ENCODE assay signal across 16 cellular contexts in the genomic region with DNA sequence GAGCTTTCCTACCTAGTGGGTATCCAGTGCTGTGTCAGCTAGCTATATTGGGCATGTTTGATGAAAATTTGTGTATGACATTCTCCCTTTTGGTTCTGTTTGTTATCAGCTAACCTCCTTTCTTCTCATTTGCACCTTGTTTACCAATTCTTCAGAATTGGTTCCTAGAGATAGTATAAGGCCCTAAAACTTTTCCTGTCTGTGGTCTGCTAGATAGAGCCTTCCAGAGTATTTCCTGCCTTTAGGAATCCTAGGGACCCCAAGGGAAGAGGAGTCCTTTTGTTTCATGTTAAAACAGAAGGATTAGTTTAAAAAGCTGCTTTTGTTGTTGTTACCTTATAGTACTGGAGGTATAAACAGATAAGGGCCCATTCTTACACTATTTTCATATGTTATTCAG. TPM values are rescaled to one million over a fixed set of nuclear protein-coding genes. Genes with fewer than 3 reads are reported as not detected.
DNase-seq lines count a peak whose midpoint lies in the region; ATAC-seq, FAIRE-seq and TF ChIP-seq lines count a peak whose summit lies in the region.
"Had no signal": no experiment of that assay in that cellular context is flagged by ENCODE, and none has a peak within 500 bp of the region (broad histone marks: within the 10 kb centered on the region; RNA-seq: fewer than 3 reads in every experiment).

No MANE protein-coding gene starts in this region.

- peaks cover 17 to 28% of the 10 kb centered on the region in 2 donors for H3K36me3 ChIP-seq in muscle layer of duodenum (ENCODE audit: control insufficient read depth in 1 of 2, insufficient read depth in 2 of 2, low read length in 2 of 2)
- H3K36me3 ChIP-seq in thyroid gland = peaks cover 0 to 6% of the 10 kb centered on the region in 2 donors
- H3K36me3 ChIP-seq in testis (ENCODE audit: low read depth, missing control alignments) = no peaks in the 10 kb centered on the region

- FAIRE-seq in RCC 7860 (lab: Jason Lieb, UNC) = no peak
- FAIRE-seq: A549, islet of Langerhans had no signal

- peaks cover 47% of the 10 kb centered on the region for H3K4me1 Mint-ChIP-seq in activated naive CD4-positive, alpha-beta T cell treated with anti-CD3 and anti-CD28 coated beads, Interleukin-2, amount 50 U/mL, for 24 hours
- peaks cover 69% of the 10 kb centered on the region for H3K4me1 Mint-ChIP-seq in dendritic cell treated with granulocyte-macrophage colony-stimulating factor and Interleukin-4, amounts not matched to agents 40 ng/mL and 50 ng/mL, for 4 days (ENCODE audit: low read depth)
- H3K4me1 Mint-ChIP-seq in effector memory CD8-positive, alpha-beta T cell (ENCODE audit: low read depth in 2 of 2) = peaks cover 16 to 22% of the 10 kb centered on the region in 2 donors

- H3K27ac Mint-ChIP-seq in activated naive CD4-positive, alpha-beta T cell treated with anti-CD3 and anti-CD28 coated beads, Interleukin-2, amount 50 U/mL, for 24 hours = peak overlapping the region; percentile 43
- H3K27ac Mint-ChIP-seq in dendritic cell treated with granulocyte-macrophage colony-stimulating factor and Interleukin-4, amounts not matched to agents 40 ng/mL and 50 ng/mL, for 4 days = peak overlapping the region; percentile 67
- H3K27ac Mint-ChIP-seq in effector memory CD8-positive, alpha-beta T cell = peak overlapping the region in 1 of 2 donors; percentile 21

- H3K4me3 ChIP-seq in muscle layer of duodenum (ENCODE audit: low read depth in 1 of 2, low read length in 2 of 2) (no peak overlapping the region), thyroid gland (replicated peaks in 1 of 3) (no peak overlapping the region), testis (no peak overlapping the region)
- H3K4me3 ChIP-seq: A549 had no signal

- H3K27me3 ChIP-seq in muscle layer of duodenum (ENCODE audit: low read depth, low read length) = no peaks in the 10 kb centered on the region
- H3K27me3 ChIP-seq in thyroid gland = no peaks in the 10 kb centered on the region
- no peaks in the 10 kb centered on the region for H3K27me3 ChIP-seq in testis

- DNase-seq in activated naive CD4-positive, alpha-beta T cell treated with Interleukin-2 at 50 U/mL for 16 hours = no peak
- no peak for DNase-seq in thyroid gland
- DNase-seq in RCC 7860 (ENCODE audit: low spot score) = no peak
- DNase-seq in testis = no peak
- no peak for DNase-seq in effector memory CD8-positive, alpha-beta T cell
- DNase-seq: CD8-positive, alpha-beta memory T cell; NCI-H1436 treated with DMSO at 0.1 percent for 48 hours; NCI-H2227 treated with DMSO at 0.1 percent for 48 hours; Right ventricle myocardium superior; stimulated activated CD4-positive, alpha-beta T cell treated with anti-CD3 and anti-CD28 coated beads, Interleukin-2, amount 100 ng/mL, for 24 hours had no signal

- TF ChIP-seq CTCF in thyroid gland (IDR thresholded peaks at IDR 0.05) (no peak), testis (IDR thresholded peaks at IDR 0.05) (no peak)

- intact Hi-C loops in dendritic cell treated with granulocyte-macrophage colony-stimulating factor and Interleukin-4, amounts not matched to agents 40 ng/mL and 50 ng/mL, for 4 days (cut with micrococcal nuclease) = no loop called here
- intact Hi-C loops in thyroid gland (cut with DNase I) = no loop called here
- intact Hi-C loops in testis (cut with DNase I; ENCODE audit: low total_unique reads) = no loop called here

- H3K27me3 Mint-ChIP-seq in activated naive CD4-positive, alpha-beta T cell treated with anti-CD3 and anti-CD28 coated beads, Interleukin-2, amount 50 U/mL, for 24 hours = no peaks in the 10 kb centered on the region
- no peaks in the 10 kb centered on the region for H3K27me3 Mint-ChIP-seq in dendritic cell treated with granulocyte-macrophage colony-stimulating factor and Interleukin-4, amounts not matched to agents 40 ng/mL and 50 ng/mL, for 4 days
- no peaks in the 10 kb centered on the region for H3K27me3 Mint-ChIP-seq in effector memory CD8-positive, alpha-beta T cell
- H3K27me3 Mint-ChIP-seq: CD8-positive, alpha-beta memory T cell had no signal

- peak overlapping the region; percentile 52 for H3K27ac ChIP-seq in muscle layer of duodenum (ENCODE audit: low read length)
- peak overlapping the region; percentile 63 to 94 (median 83) for H3K27ac ChIP-seq in thyroid gland
- no peak overlapping the region for H3K27ac ChIP-seq in testis
- H3K27ac ChIP-seq: A549 had no signal

- H3K36me3 Mint-ChIP-seq in activated naive CD4-positive, alpha-beta T cell treated with anti-CD3 and anti-CD28 coated beads, Interleukin-2, amount 50 U/mL, for 24 hours = peaks cover 13% of the 10 kb centered on the region
- peaks cover 59% of the 10 kb centered on the region for H3K36me3 Mint-ChIP-seq in dendritic cell treated with granulocyte-macrophage colony-stimulating factor and Interleukin-4, amounts not matched to agents 40 ng/mL and 50 ng/mL, for 4 days (ENCODE audit: low read depth)
- peaks cover 47% of the 10 kb centered on the region for H3K36me3 Mint-ChIP-seq in effector memory CD8-positive, alpha-beta T cell (ENCODE audit: insufficient read depth)

- H3K9me3 ChIP-seq in muscle layer of duodenum (ENCODE audit: control insufficient read depth in 1 of 2, low read length in 2 of 2) (no peaks in the 10 kb centered on the region), thyroid gland (no peaks in the 10 kb centered on the region), testis (no peaks in the 10 kb centered on the region)
- H3K9me3 ChIP-seq: A549 had no signal

- peaks cover 7 to 28% of the 10 kb centered on the region in 2 donors for H3K4me1 ChIP-seq in muscle layer of duodenum (ENCODE audit: control insufficient read depth in 1 of 2, insufficient read depth in 2 of 2, low read length in 2 of 2)
- H3K4me1 ChIP-seq in thyroid gland = peaks cover 38 to 44% of the 10 kb centered on the region in 2 donors
- H3K4me1 ChIP-seq in testis = peaks cover 15% of the 10 kb centered on the region
- H3K4me1 ChIP-seq: A549 had no signal

- TF ChIP-seq POLR2A in thyroid gland (IDR thresholded peaks at IDR 0.05) (no peak), testis (IDR thresholded peaks at IDR 0.05) (no peak)

- ATAC-seq in effector memory CD8-positive, alpha-beta T cell (replicated peaks) = no peak
- ATAC-seq: A549; activated CD4-positive, CD25-positive, alpha-beta regulatory T cell treated with anti-CD3 and anti-CD28 coated beads, Interleukin-2, amount 50 U/mL, for 24 hours had no signal

- no peak overlapping the region for H3K4me3 Mint-ChIP-seq in activated naive CD4-positive, alpha-beta T cell treated with anti-CD3 and anti-CD28 coated beads, Interleukin-2, amount 50 U/mL, for 24 hours
- no peak overlapping the region for H3K4me3 Mint-ChIP-seq in dendritic cell treated with granulocyte-macrophage colony-stimulating factor and Interleukin-4, amounts not matched to agents 40 ng/mL and 50 ng/mL, for 4 days
- no peak overlapping the region for H3K4me3 Mint-ChIP-seq in effector memory CD8-positive, alpha-beta T cell
- H3K4me3 Mint-ChIP-seq: CD8-positive, alpha-beta memory T cell had no signal

- H3K9me3 Mint-ChIP-seq in activated naive CD4-positive, alpha-beta T cell treated with anti-CD3 and anti-CD28 coated beads, Interleukin-2, amount 50 U/mL, for 24 hours = no peaks in the 10 kb centered on the region
- no peaks in the 10 kb centered on the region for H3K9me3 Mint-ChIP-seq in dendritic cell treated with granulocyte-macrophage colony-stimulating factor and Interleukin-4, amounts not matched to agents 40 ng/mL and 50 ng/mL, for 4 days
- no peaks in the 10 kb centered on the region for H3K9me3 Mint-ChIP-seq in effector memory CD8-positive, alpha-beta T cell
- H3K9me3 Mint-ChIP-seq: CD8-positive, alpha-beta memory T cell had no signal

RNA-seq across cellular contexts. Expression of a gene that starts 11.5 kb away (rescaled TPM):
- total RNA-seq in thyroid gland = 10 to 100 TPM; 38.6 to 68.0 (median 43.8) TPM
- 10 to 100 TPM; 57.5 to 57.7 TPM for total RNA-seq in testis
- 46.0 TPM for polyA plus RNA-seq in testis (ENCODE audit: insufficient read depth, low read depth, low replicate concordance)

RNA-seq across cellular contexts. Expression of a gene that starts 33.0 kb away (rescaled TPM):
- 10 to 100 TPM; 15.3 to 17.1 (median 16.0) TPM for total RNA-seq in thyroid gland
- 10 to 100 TPM; 19.2 to 22.3 TPM for total RNA-seq in testis
- 28.0 TPM for polyA plus RNA-seq in testis (ENCODE audit: insufficient read depth, low read depth, low replicate concordance)

Comparison
In these comparisons a context has a peak if more than half of its experiments do, and no peak if none do; other contexts are left out.
1. H3K27ac ChIP-seq: peak in muscle layer of duodenum (single experiment) and thyroid gland (3 of 3); none in testis (0 of 2).